In genomic region chr3:59341441-59341840, GRCh38 we compare ENCODE assay signal across 21 cellular contexts.
DNase-seq lines count a peak whose midpoint lies in the region; ATAC-seq and TF ChIP-seq lines count a peak whose summit lies in the region.
"Had no signal": no experiment of that assay in that cellular context is flagged by ENCODE, and none has a peak within 500 bp of the region (broad histone marks: within the 10 kb centered on the region; RNA-seq: fewer than 3 reads in every experiment).

No MANE protein-coding gene starts in this region.

- H3K27ac Mint-ChIP-seq in type B pancreatic cell, result peak overlapping the region; percentile 46
- H3K27ac Mint-ChIP-seq: activated CD4-positive, alpha-beta T cell treated with anti-CD3 and anti-CD28 coated beads, Interleukin-2, amount 10 ng/mL, durations not matched to agents 24 days and 14 days; activated naive CD4-positive, alpha-beta T cell treated with anti-CD3 and anti-CD28 coated beads, Interleukin-2, amount 50 U/mL, for 24 hours; CD14-positive monocyte; T-helper 17 cell had no signal

- H3K9me3 ChIP-seq in esophagus muscularis mucosa, result no peaks in the 10 kb centered on the region
- H3K9me3 ChIP-seq: pancreas, uterus had no signal

- no peaks in the 10 kb centered on the region for H3K9me3 Mint-ChIP-seq in type B pancreatic cell
- H3K9me3 Mint-ChIP-seq: activated naive CD4-positive, alpha-beta T cell treated with anti-CD3 and anti-CD28 coated beads, Interleukin-2, amount 50 U/mL, for 24 hours; naive B cell had no signal

- H3K4me1 ChIP-seq in esophagus muscularis mucosa, result no peaks in the 10 kb centered on the region
- H3K4me1 ChIP-seq: pancreas, uterus had no signal

- H3K27me3 ChIP-seq in esophagus muscularis mucosa, result no peaks in the 10 kb centered on the region
- H3K27me3 ChIP-seq: pancreas, uterus had no signal

- H3K27ac ChIP-seq in esophagus muscularis mucosa (replicated peaks in 1 of 4), result no peak overlapping the region
- H3K27ac ChIP-seq: KMS-11, pancreas, uterus had no signal

- DNase-seq in left ventricle myocardium superior, result no peak
- DNase-seq in left cardiac atrium, result no peak
- DNase-seq in amniotic epithelial cell (ENCODE audit: low read depth), result peak; percentile 37
- peak; percentile 17 for DNase-seq in midbrain (lab: John Stamatoyannopoulos, UW)
- DNase-seq in type B pancreatic cell (ENCODE audit: extremely low spot score, unreplicated experiment), result no peak
- no peak for DNase-seq in GM19240 (ENCODE audit: insufficient read length, low spot score)
- no peak for DNase-seq in SKM-1 (lab: John Stamatoyannopoulos, UW; ENCODE audit: unreplicated experiment)
- DNase-seq in esophagus muscularis mucosa (ENCODE audit: extremely low spot score), result no peak
- DNase-seq: activated CD4-positive, alpha-beta T cell treated with anti-CD3 and anti-CD28 coated beads, Interleukin-2, amount 10 ng/mL, durations not matched to agents 24 days and 14 days; foreskin melanocyte; islet precursor cell; mammary epithelial cell; naive B cell; NCI-H345; pancreas; T-helper 17 cell; uterus had no signal

- no peak for TF ChIP-seq POLR2A in esophagus muscularis mucosa (IDR thresholded peaks at IDR 0.05; ENCODE audit: low read depth)

- H3K4me3 Mint-ChIP-seq in type B pancreatic cell, result no peak overlapping the region
- H3K4me3 Mint-ChIP-seq: activated CD4-positive, alpha-beta T cell treated with anti-CD3 and anti-CD28 coated beads, Interleukin-2, amount 10 ng/mL, durations not matched to agents 24 days and 14 days; activated naive CD4-positive, alpha-beta T cell treated with anti-CD3 and anti-CD28 coated beads, Interleukin-2, amount 50 U/mL, for 24 hours; CD14-positive monocyte; naive B cell; T-helper 17 cell had no signal

- no peak for TF ChIP-seq EP300 in esophagus muscularis mucosa (IDR thresholded peaks at IDR 0.05)

- H3K36me3 Mint-ChIP-seq in type B pancreatic cell, result no peaks in the 10 kb centered on the region
- H3K36me3 Mint-ChIP-seq: activated naive CD4-positive, alpha-beta T cell treated with anti-CD3 and anti-CD28 coated beads, Interleukin-2, amount 50 U/mL, for 24 hours; CD14-positive monocyte; naive B cell had no signal

- no peak for TF ChIP-seq CTCF in type B pancreatic cell (conservative IDR thresholded peaks at IDR 0.05)
- no peak for TF ChIP-seq CTCF in esophagus muscularis mucosa (IDR thresholded peaks at IDR 0.05)

- H3K4me1 Mint-ChIP-seq in type B pancreatic cell (ENCODE audit: unreplicated experiment), result peaks cover 5% of the 10 kb centered on the region

- peaks cover 5% of the 10 kb centered on the region for H3K27me3 Mint-ChIP-seq in type B pancreatic cell
- H3K27me3 Mint-ChIP-seq: activated CD4-positive, alpha-beta T cell treated with anti-CD3 and anti-CD28 coated beads, Interleukin-2, amount 10 ng/mL, durations not matched to agents 24 days and 14 days; activated naive CD4-positive, alpha-beta T cell treated with anti-CD3 and anti-CD28 coated beads, Interleukin-2, amount 50 U/mL, for 24 hours; naive B cell; T-helper 17 cell had no signal

- WGBS in esophagus muscularis mucosa, result 63% methylated on average over 4 of the region's 4 CpGs

- intact Hi-C loops in left ventricle myocardium superior (cut with micrococcal nuclease) (no loop called here), left cardiac atrium (cut with DNase I) (no loop called here), esophagus muscularis mucosa (cut with DNase I) (no loop called here)

- no peak overlapping the region for H3K4me3 ChIP-seq in esophagus muscularis mucosa
- H3K4me3 ChIP-seq: GM12878, pancreas, uterus had no signal

- ATAC-seq in left ventricle myocardium superior, result peak; percentile 63
- ATAC-seq in left cardiac atrium, result no peak
- ATAC-seq: GM12878, T-helper 17 cell had no signal

- H3K36me3 ChIP-seq in esophagus muscularis mucosa, result no peaks in the 10 kb centered on the region
- H3K36me3 ChIP-seq: pancreas, uterus had no signal

Comparison
In these comparisons a context has a peak if more than half of its experiments do, and no peak if none do; other contexts are left out.
1. DNase-seq: peak in amniotic epithelial cell (single experiment) and midbrain (single experiment); none in left ventricle myocardium superior (single experiment), left cardiac atrium (single experiment), type B pancreatic cell (single experiment), GM19240 (single experiment), SKM-1 (single experiment) and esophagus muscularis mucosa (single experiment).